ENCODE assay signal across 1 cellular context in genomic region chr22:23649071-23649501, GRCh38.
TF ChIP-seq lines count a peak whose summit lies in the region.

No MANE protein-coding gene starts in this region.

TF ChIP-seq in K562, 482 proteins besides CTCF, POLR2A, EP300 and RAD21:
- TF ChIP-seq HMGN3 (IDR thresholded peaks at IDR 0.05; ENCODE audit: borderline replicate concordance, extremely low read depth, insufficient read length, low read depth, low read length) (no peak), POLR2G (IDR thresholded peaks at IDR 0.05; ENCODE audit: low read depth, low read length) (0 out of 2 replicates have a peak, but pooled peaks have one; percentile 13), ZNF830 (CRISPR knock-in tag; IDR thresholded peaks at IDR 0.05) (no peak), WHSC1 (IDR thresholded peaks at IDR 0.05; ENCODE audit: low read length) (no peak), PHF20 (IDR thresholded peaks at IDR 0.05; ENCODE audit: partially characterized antibody) (no peak)
